17 cellular contexts compared by ENCODE assay signal in the genomic region with DNA sequence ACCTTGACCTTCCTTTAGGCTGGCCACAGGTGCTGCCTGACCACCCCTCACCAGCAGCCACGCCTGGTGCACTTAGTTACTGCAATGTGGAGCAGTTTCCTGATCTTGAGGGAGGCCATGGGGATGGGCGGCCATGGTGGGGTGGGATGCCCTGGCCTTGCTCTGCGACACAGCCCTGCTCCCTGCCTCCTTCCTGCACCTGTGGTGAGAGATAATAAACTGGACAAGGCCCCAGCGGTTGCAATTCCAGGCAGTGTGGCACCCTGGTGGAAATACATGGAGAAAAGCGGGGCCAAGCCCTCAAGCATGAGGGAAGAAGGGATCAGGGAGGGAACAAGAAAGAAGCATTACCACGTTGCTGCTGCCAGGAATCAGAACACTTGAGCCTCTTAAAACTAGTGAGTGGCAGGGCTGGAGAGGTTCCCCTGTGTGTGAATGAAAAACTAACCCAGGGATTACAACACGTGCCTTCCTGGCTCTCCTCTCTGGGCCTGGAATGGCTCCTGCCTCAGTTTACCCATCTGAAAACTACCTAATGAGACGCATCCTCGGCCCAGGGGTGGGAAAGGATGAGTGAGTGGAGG.
DNase-seq lines count a peak whose midpoint lies in the region; ATAC-seq, FAIRE-seq and TF ChIP-seq lines count a peak whose summit lies in the region.
"Had no signal": no experiment of that assay in that cellular context is flagged by ENCODE, and none has a peak within 500 bp of the region (broad histone marks: within the 10 kb centered on the region; RNA-seq: fewer than 3 reads in every experiment).

No MANE protein-coding gene starts in this region.

- H3K4me2 ChIP-seq in H1 (ENCODE audit: insufficient read depth in 1 of 2, low read depth in 2 of 2, low read length in 2 of 2) (no peak overlapping the region), neuronal stem cell (ENCODE audit: insufficient read depth, low read length, poor library complexity, severe bottlenecking) (no peak overlapping the region)
- H3K4me2 ChIP-seq: A549 had no signal

- H3K79me2 ChIP-seq in H1 (ENCODE audit: control insufficient read depth in 1 of 2, insufficient read depth in 2 of 2, low read length in 2 of 2) = no peaks in the 10 kb centered on the region

- H4K8ac ChIP-seq in H1 (ENCODE audit: extremely low read depth, insufficient read depth, low read length) (peak overlapping the region; percentile 9; the same call in 1 of the 2 replicates), neuronal stem cell (ENCODE audit: low read depth, low read length) (no peak overlapping the region)

- no peak for TF ChIP-seq CTCF in H1 (IDR thresholded peaks at IDR 0.05; ENCODE audit: control extremely low read depth in 1 of 3, insufficient read depth in 1 of 3, low read depth in 1 of 3, low read length in 3 of 3)

- H3K4ac ChIP-seq in H1 (replicated peaks; ENCODE audit: insufficient read length, low read depth, low read length) = no peak overlapping the region
- no peak overlapping the region for H3K4ac ChIP-seq in neuronal stem cell (ENCODE audit: low read length)

- H3K14ac ChIP-seq in H1 (ENCODE audit: insufficient read length) (no peak overlapping the region), neuronal stem cell (ENCODE audit: low read length) (no peak overlapping the region)

- no peak overlapping the region for H2AK5ac ChIP-seq in H1 (ENCODE audit: low read depth, low read length)
- peak overlapping the region; percentile 35 for H2AK5ac ChIP-seq in neuronal stem cell (ENCODE audit: low read depth, low read length)

- no peaks in the 10 kb centered on the region for H4K20me1 ChIP-seq in H1 (replicated peaks in 1 of 2; ENCODE audit: control insufficient read depth in 1 of 2, insufficient read depth in 2 of 2, low read length in 2 of 2)

- TF ChIP-seq EP300 in H1 (IDR thresholded peaks at IDR 0.05; ENCODE audit: borderline replicate concordance in 1 of 2, low read depth in 2 of 2, low read length in 2 of 2) = no peak

- no peak overlapping the region for H4K91ac ChIP-seq in H1 (replicated peaks; ENCODE audit: insufficient read length, low read length)
- no peak overlapping the region for H4K91ac ChIP-seq in neuronal stem cell (ENCODE audit: low read depth, low read length, poor library complexity)

- H3K27me3 Mint-ChIP-seq in activated naive CD4-positive, alpha-beta T cell treated with anti-CD3 and anti-CD28 coated beads for 36 hours (ENCODE audit: low read depth) = peaks cover 2% of the 10 kb centered on the region
- H3K27me3 Mint-ChIP-seq in activated T-helper 17 cell treated with anti-CD3 and anti-CD28 coated beads, Interleukin-2, amount 50 U/mL, for 72 hours = peaks cover 24% of the 10 kb centered on the region

- FAIRE-seq in H1 (lab: Jason Lieb, UNC) = no peak
- FAIRE-seq: A549, H54 had no signal

- H2BK15ac ChIP-seq in H1 (ENCODE audit: low read length) (no peak overlapping the region), neuronal stem cell (ENCODE audit: low read length) (peak overlapping the region; percentile 9)

- no peak overlapping the region for H3K4me3 ChIP-seq in H1 (ENCODE audit: extremely low read depth in 1 of 4, insufficient read depth in 2 of 4, low read depth in 3 of 4, low read length in 4 of 4)
- no peak overlapping the region for H3K4me3 ChIP-seq in neuronal stem cell (ENCODE audit: low read length in 2 of 2)
- H3K4me3 ChIP-seq: A549 had no signal

- no peaks in the 10 kb centered on the region for H3K4me1 ChIP-seq in H1 (replicated peaks in 1 of 4; ENCODE audit: control insufficient read depth in 3 of 4, insufficient read depth in 4 of 4, low read length in 3 of 4)
- peaks cover 0 to 5% of the 10 kb centered on the region in 2 donors for H3K4me1 ChIP-seq in neuronal stem cell (ENCODE audit: control insufficient read depth in 2 of 2, insufficient read depth in 1 of 2, low read depth in 1 of 2, low read length in 2 of 2)
- H3K4me1 ChIP-seq: A549 had no signal

- no peaks in the 10 kb centered on the region for H3K9me3 Mint-ChIP-seq in activated naive CD4-positive, alpha-beta T cell treated with anti-CD3 and anti-CD28 coated beads for 36 hours
- no peaks in the 10 kb centered on the region for H3K9me3 Mint-ChIP-seq in activated T-helper 17 cell treated with anti-CD3 and anti-CD28 coated beads, Interleukin-2, amount 50 U/mL, for 72 hours

- H3K27me3 ChIP-seq in H1 (replicated peaks in 1 of 4; ENCODE audit: control insufficient read depth in 3 of 4, extremely low read depth in 1 of 4, insufficient read depth in 3 of 4, low read length in 3 of 4) = no peaks in the 10 kb centered on the region
- H3K27me3 ChIP-seq in neuronal stem cell (ENCODE audit: control insufficient read depth in 3 of 3, insufficient read depth in 3 of 3, low read depth in 1 of 3, low read length in 3 of 3) = no peaks in the 10 kb centered on the region

- H3K18ac ChIP-seq in H1 (ENCODE audit: extremely low read depth, low read length) (no peak overlapping the region), neuronal stem cell (ENCODE audit: low read length) (peak overlapping the region; percentile 29)

- H3K9me3 ChIP-seq in H1 (ENCODE audit: insufficient read depth in 2 of 2, low read depth in 1 of 2, low read length in 1 of 2) = no peaks in the 10 kb centered on the region
- H3K9me3 ChIP-seq in neuronal stem cell (replicated peaks in 1 of 2; ENCODE audit: control insufficient read depth in 2 of 2, insufficient read depth in 1 of 2, low read depth in 1 of 2, low read length in 2 of 2) = no peaks in the 10 kb centered on the region
- H3K9me3 ChIP-seq: A549 had no signal

- H3K23ac ChIP-seq in H1 (ENCODE audit: insufficient read length) = no peak overlapping the region
- no peak overlapping the region for H3K23ac ChIP-seq in neuronal stem cell (ENCODE audit: low read depth, low read length, poor library complexity)

- no peak for TF ChIP-seq POLR2A in H1 (IDR thresholded peaks at IDR 0.05; ENCODE audit: control extremely low read depth in 1 of 2, low read depth in 2 of 2, low read length in 2 of 2)

- H2BK20ac ChIP-seq in H1 (ENCODE audit: low read length) = no peak overlapping the region

- TF ChIP-seq RAD21 in H1 (IDR thresholded peaks at IDR 0.05 in 1 of 2, conservative IDR thresholded peaks at IDR 0.05 in 1 of 2; ENCODE audit: low read depth in 2 of 2, low read length in 2 of 2) = no peak

- no peak overlapping the region for H2BK5ac ChIP-seq in H1 (ENCODE audit: low read depth, low read length)
- no peak overlapping the region for H2BK5ac ChIP-seq in neuronal stem cell (ENCODE audit: low read length)

- intact Hi-C loops in activated naive CD4-positive, alpha-beta T cell treated with anti-CD3 and anti-CD28 coated beads for 36 hours (cut with micrococcal nuclease) = loop anchor here (5.0 kb wide), 1 partner anchor 124 kb away; no protein-coding TSS in a partner anchor

- H3K36me3 ChIP-seq in H1 (ENCODE audit: control insufficient read depth in 2 of 4, insufficient read depth in 4 of 4, low read length in 3 of 4) = no peaks in the 10 kb centered on the region
- no peaks in the 10 kb centered on the region for H3K36me3 ChIP-seq in neuronal stem cell (replicated peaks in 1 of 2; ENCODE audit: control insufficient read depth in 2 of 2, insufficient read depth in 2 of 2, low read length in 2 of 2)

- no peaks in the 10 kb centered on the region for H3K36me3 Mint-ChIP-seq in activated naive CD4-positive, alpha-beta T cell treated with anti-CD3 and anti-CD28 coated beads for 36 hours (ENCODE audit: low read depth)
- H3K36me3 Mint-ChIP-seq in activated T-helper 17 cell treated with anti-CD3 and anti-CD28 coated beads, Interleukin-2, amount 50 U/mL, for 72 hours (ENCODE audit: low read depth) = no peaks in the 10 kb centered on the region

- peaks cover 4% of the 10 kb centered on the region; the same call in 1 of the 2 replicates for H3K23me2 ChIP-seq in H1 (ENCODE audit: low read depth, low read length)

- CTCF ChIA-PET in activated naive CD4-positive, alpha-beta T cell treated with anti-CD3 and anti-CD28 coated beads for 36 hours (lab: Charles Lee) = interaction anchor here (0.6 to 1.4 kb wide), 2 partner anchors 125 to 259 kb away, joined by 3 read pairs; no protein-coding TSS in a partner anchor
- CTCF ChIA-PET in H1 (lab: Charles Lee; ENCODE audit: partially characterized antibody) = no interaction called here

- H3K4me3 Mint-ChIP-seq in activated naive CD4-positive, alpha-beta T cell treated with anti-CD3 and anti-CD28 coated beads for 36 hours = no peak overlapping the region
- H3K4me3 Mint-ChIP-seq in activated T-helper 17 cell treated with anti-CD3 and anti-CD28 coated beads, Interleukin-2, amount 50 U/mL, for 72 hours = no peak overlapping the region

- H3K27ac Mint-ChIP-seq in activated naive CD4-positive, alpha-beta T cell treated with anti-CD3 and anti-CD28 coated beads for 36 hours = peak overlapping the region; percentile 8
- H3K27ac Mint-ChIP-seq in activated T-helper 17 cell treated with anti-CD3 and anti-CD28 coated beads, Interleukin-2, amount 50 U/mL, for 72 hours = no peak overlapping the region

- no peak overlapping the region for H3K27ac ChIP-seq in H1 (ENCODE audit: low read depth, low read length)
- no peak overlapping the region for H3K27ac ChIP-seq in neuronal stem cell (replicated peaks; ENCODE audit: low read length)
- H3K27ac ChIP-seq: A549, C4-2B had no signal

- H2AFZ ChIP-seq in H1 (ENCODE audit: low read length) (no peak overlapping the region), neuronal stem cell (ENCODE audit: low read length) (no peak overlapping the region)

- DNase-seq in activated naive CD4-positive, alpha-beta T cell treated with anti-CD3 and anti-CD28 coated beads for 36 hours = no peak
- DNase-seq in activated naive CD4-positive, alpha-beta T cell treated with anti-CD3 and anti-CD28 coated beads, Interleukin-2, amount 50 U/mL, for 16 hours = no peak
- DNase-seq in H1 (ENCODE audit: low read depth in 1 of 2, low spot score in 2 of 2) = no peak
- DNase-seq in neuronal stem cell (ENCODE audit: low spot score) = no peak
- no peak for DNase-seq in Kasumi-1 (lab: John Stamatoyannopoulos, UW)
- no peak for DNase-seq in stimulated activated CD4-positive, alpha-beta T cell treated with anti-CD3 and anti-CD28 coated beads, Interleukin-12 subunit alpha, Interleukin-12 subunit beta, amount 100 ng/mL, for 4 hours
- DNase-seq: EL; NCI-H1105 treated with DMSO at 0.1 percent for 48 hours; NCI-H187; NCI-H2171; NCI-H446; NK-92 treated with Interleukin-12 subunit alpha and Interleukin-12 subunit beta, amount 100 ng/mL, for 24 hours; SIG-M5 had no signal

- no peak overlapping the region for H4K5ac ChIP-seq in H1 (ENCODE audit: insufficient read length, low read depth, low read length)

- 88% methylated on average over 9 of the region's 9 CpGs; no CpG with 5 or more reads in 1 of the 2 experiments for WGBS in H1 (ENCODE audit: extremely low coverage in 1 of 2, insufficient coverage in 1 of 2, insufficient read length in 1 of 2, insufficient replicate concordance in 2 of 2, low coverage in 1 of 2, low lambda C conversion rate in 2 of 2, missing lambda C conversion rate in 1 of 2), 2 experiments
- WGBS in neuronal stem cell (ENCODE audit: extremely low coverage in 2 of 2, insufficient read length in 2 of 2, insufficient replicate concordance in 1 of 2), 2 donors = no CpG with 5 or more reads among the region's 9 CpGs

- POLR2A ChIA-PET in H1 (lab: Charles Lee; ENCODE audit: partially characterized antibody) = no interaction called here

- H3K9ac ChIP-seq in H1 (replicated peaks in 1 of 4; ENCODE audit: extremely low read depth in 1 of 4, low read depth in 3 of 4, low read length in 3 of 4) (no peak overlapping the region), neuronal stem cell (ENCODE audit: low read depth, low read length, poor library complexity) (no peak overlapping the region)

- H3K79me1 ChIP-seq in H1 (ENCODE audit: low read depth, low read length) (no peaks in the 10 kb centered on the region), neuronal stem cell (ENCODE audit: low read depth, low read length) (no peaks in the 10 kb centered on the region)

- H3K4me1 Mint-ChIP-seq in activated naive CD4-positive, alpha-beta T cell treated with anti-CD3 and anti-CD28 coated beads for 36 hours (ENCODE audit: low read depth) = peaks cover 31% of the 10 kb centered on the region
- peaks cover 28% of the 10 kb centered on the region for H3K4me1 Mint-ChIP-seq in activated T-helper 17 cell treated with anti-CD3 and anti-CD28 coated beads, Interleukin-2, amount 50 U/mL, for 72 hours

- H2BK12ac ChIP-seq in H1 (ENCODE audit: low read depth, low read length) (no peak overlapping the region), neuronal stem cell (ENCODE audit: low read length) (no peak overlapping the region)

- no peak for ATAC-seq in activated T-helper 17 cell treated with anti-CD3 and anti-CD28 coated beads, Interleukin-2, amount 50 U/mL, for 72 hours (replicated peaks)
- ATAC-seq: A549 had no signal

- H3K56ac ChIP-seq in H1 (replicated peaks; ENCODE audit: insufficient read length, low read depth, low read length) = no peak overlapping the region

- no peak overlapping the region for H2BK120ac ChIP-seq in H1 (replicated peaks; ENCODE audit: low read depth, low read length)
- no peak overlapping the region for H2BK120ac ChIP-seq in neuronal stem cell (ENCODE audit: low read depth, low read length)
